Comparison of ENCODE assay signal across 1 cellular context in genomic region chr6:154673919-154674318, GRCh38.
TF ChIP-seq lines count a peak whose summit lies in the region.

No MANE protein-coding gene starts in this region.

TF ChIP-seq in K562, 482 proteins besides CTCF, POLR2A, EP300 and RAD21 (continued from another document):
- TF ChIP-seq MGA (IDR thresholded peaks at IDR 0.05) = 0 out of 2 replicates have a peak, but pooled peaks have one; percentile 15
